ENCODE assay signal across 10 cellular contexts in genomic region chr6:17865798-17866725, GRCh38.
DNase-seq lines count a peak whose midpoint lies in the region; ATAC-seq and TF ChIP-seq lines count a peak whose summit lies in the region.
"Had no signal": no experiment of that assay in that cellular context is flagged by ENCODE, and none has a peak within 500 bp of the region (broad histone marks: within the 10 kb centered on the region; RNA-seq: fewer than 3 reads in every experiment).

No MANE protein-coding gene starts in this region.

- ATAC-seq in esophagus mucosa = peak; percentile 78
- peak; percentile 89 for ATAC-seq in aorta (ENCODE audit: low FRiP score)
- no peak for ATAC-seq in GM18505 (IDR thresholded peaks at IDR 0.05; ENCODE audit: unreplicated experiment)

- CTCF ChIA-PET in A673 (lab: Charles Lee) = no interaction called here

- H3K4me1 ChIP-seq in aorta (ENCODE audit: control insufficient read depth in 1 of 2, insufficient read depth in 2 of 2, low read length in 2 of 2) = peaks cover 6 to 19% of the 10 kb centered on the region in 2 donors
- H3K4me1 ChIP-seq in A673 (ENCODE audit: insufficient read depth, low read length, poor library complexity, severe bottlenecking) = peaks cover 16% of the 10 kb centered on the region

- no TSS peak for BruUV-seq in A673 (replicated peaks; lab: Mats Ljungman, UMichigan)

- H3K27me3 Mint-ChIP-seq in activated naive CD8-positive, alpha-beta T cell treated with anti-CD3 and anti-CD28 coated beads for 36 hours = peaks cover 42% of the 10 kb centered on the region
- H3K27me3 Mint-ChIP-seq: naive B cell had no signal

- no peaks in the 10 kb centered on the region for H3K4me1 Mint-ChIP-seq in activated naive CD8-positive, alpha-beta T cell treated with anti-CD3 and anti-CD28 coated beads for 36 hours

- 45 to 47% methylated on average over 6 of the region's 6 CpGs for WGBS in aorta, 2 donors

- no peaks in the 10 kb centered on the region for H3K9me3 Mint-ChIP-seq in activated naive CD8-positive, alpha-beta T cell treated with anti-CD3 and anti-CD28 coated beads for 36 hours
- H3K9me3 Mint-ChIP-seq: naive B cell had no signal

- POLR2A ChIA-PET in A673 (lab: Charles Lee; ENCODE audit: low non-redundant PET) = no interaction called here

- no peak for TF ChIP-seq CTCF in A673 (conservative IDR thresholded peaks at IDR 0.05; ENCODE audit: low read depth, low read length)

- no peak for TF ChIP-seq POLR2A in GM18505 (IDR thresholded peaks at IDR 0.05; ENCODE audit: borderline replicate concordance, extremely low read depth, insufficient read depth, insufficient read length)

- no peak overlapping the region for H3K4me3 ChIP-seq in aorta (ENCODE audit: low read length in 2 of 2)
- H3K4me3 ChIP-seq in A673 (ENCODE audit: low read depth, low read length, poor library complexity, severe bottlenecking) = no peak overlapping the region

- DNase-seq in DMS53 (lab: John Stamatoyannopoulos, UW) = peak; percentile 20
- DNase-seq in DMS53 treated with DMSO at 0.1 percent for 48 hours (lab: John Stamatoyannopoulos, UW; ENCODE audit: unreplicated experiment) = no peak
- peak; percentile 46 for DNase-seq in midbrain (lab: John Stamatoyannopoulos, UW)
- DNase-seq in aorta = peak; percentile 91 to 93
- no peak for DNase-seq in A673 (ENCODE audit: low spot score)
- no peak for DNase-seq in activated naive CD8-positive, alpha-beta T cell treated with anti-CD3 and anti-CD28 coated beads for 36 hours
- DNase-seq: naive B cell had no signal

- intact Hi-C loops in aorta (cut with DNase I) (loop anchor here (5.0 to 10.0 kb wide), 3 partner anchors 59 to 179 kb away; no protein-coding TSS in a partner anchor), A673 (cut with micrococcal nuclease; ENCODE audit: unreplicated experiment) (no loop called here)

- H3K36me3 Mint-ChIP-seq in activated naive CD8-positive, alpha-beta T cell treated with anti-CD3 and anti-CD28 coated beads for 36 hours = no peaks in the 10 kb centered on the region
- H3K36me3 Mint-ChIP-seq: naive B cell had no signal

- no peak overlapping the region for H3K27ac Mint-ChIP-seq in activated naive CD8-positive, alpha-beta T cell treated with anti-CD3 and anti-CD28 coated beads for 36 hours
- H3K27ac Mint-ChIP-seq: naive B cell had no signal

- H3K4me3 Mint-ChIP-seq in activated naive CD8-positive, alpha-beta T cell treated with anti-CD3 and anti-CD28 coated beads for 36 hours = no peak overlapping the region
- H3K4me3 Mint-ChIP-seq: naive B cell had no signal

- no peaks in the 10 kb centered on the region for H3K9me3 ChIP-seq in aorta (ENCODE audit: control insufficient read depth, low read length)
- H3K9me3 ChIP-seq in A673 (ENCODE audit: low read depth, low read length, poor library complexity, severe bottlenecking) = no peaks in the 10 kb centered on the region

- H3K36me3 ChIP-seq in aorta (ENCODE audit: control insufficient read depth in 1 of 2, insufficient read depth in 2 of 2, low read length in 1 of 2) = no peaks in the 10 kb centered on the region
- no peaks in the 10 kb centered on the region for H3K36me3 ChIP-seq in A673 (ENCODE audit: insufficient read depth, low read length, poor library complexity, severe bottlenecking)

- peak overlapping the region; percentile 86 to 97 for H3K27ac ChIP-seq in aorta (ENCODE audit: low read depth in 1 of 2, low read length in 2 of 2)
- no peak overlapping the region for H3K27ac ChIP-seq in A673 (ENCODE audit: low read depth, low read length, poor library complexity, severe bottlenecking)
- H3K27ac ChIP-seq: 22Rv1 had no signal

- H3K27me3 ChIP-seq in aorta (ENCODE audit: control insufficient read depth in 1 of 2, insufficient read depth in 2 of 2, low read length in 1 of 2) (no peaks in the 10 kb centered on the region), A673 (replicated peaks; ENCODE audit: insufficient read depth, low read depth, low read length, poor library complexity) (no peaks in the 10 kb centered on the region)

Comparison
In these comparisons a context has a peak if more than half of its experiments do, and no peak if none do; other contexts are left out.
1. DNase-seq: peak in DMS53 (single experiment), midbrain (single experiment) and aorta (2 of 2); none in DMS53 treated with DMSO at 0.1 percent for 48 hours (single experiment), A673 (single experiment) and activated naive CD8-positive, alpha-beta T cell treated with anti-CD3 and anti-CD28 coated beads for 36 hours (single experiment).